ENCODE assay signal across 12 cellular contexts in genomic region chrX:80430826-80431501, GRCh38.
DNase-seq lines count a peak whose midpoint lies in the region; ATAC-seq and TF ChIP-seq lines count a peak whose summit lies in the region.
"Had no signal": no experiment of that assay in that cellular context is flagged by ENCODE, and none has a peak within 500 bp of the region (broad histone marks: within the 10 kb centered on the region; RNA-seq: fewer than 3 reads in every experiment).

No MANE protein-coding gene starts in this region.

- POLR2A ChIA-PET in HEK293T (lab: Yijun Ruan, JAX): no interaction called here

- DNase-seq in DMS53 (lab: John Stamatoyannopoulos, UW) (peak; percentile 54), DMS53 treated with DMSO at 0.1 percent for 48 hours (lab: John Stamatoyannopoulos, UW; ENCODE audit: unreplicated experiment) (no peak), HEK293T (ENCODE audit: extremely low spot score) (peak; percentile 4), RPMI8226 (peak; percentile 40), inferior parietal cortex (ENCODE audit: extremely low spot score) (peak; percentile 2), HuH-7 (ENCODE audit: low spot score) (no peak)
- DNase-seq: amniotic stem cell, IMR-90, NCI-H2107, tibial artery had no signal

- CTCF ChIA-PET in HEK293T (lab: Yijun Ruan, JAX): no interaction called here

- ATAC-seq in GM18498 (IDR thresholded peaks at IDR 0.05; ENCODE audit: unreplicated experiment): no peak
- ATAC-seq in GM19452 (IDR thresholded peaks at IDR 0.05; ENCODE audit: unreplicated experiment): no peak

TF ChIP-seq in HEK293T, 16 proteins besides CTCF, POLR2A, EP300 and RAD21:
- TF ChIP-seq ARNT (IDR thresholded peaks at IDR 0.05) (no peak), PKNOX1 (IDR thresholded peaks at IDR 0.05) (no peak)

Comparison
In these comparisons a context has a peak if more than half of its experiments do, and no peak if none do; other contexts are left out.
1. DNase-seq: peak in DMS53 (single experiment), HEK293T (single experiment), RPMI8226 (single experiment) and inferior parietal cortex (single experiment); none in DMS53 treated with DMSO at 0.1 percent for 48 hours (single experiment) and HuH-7 (single experiment).